14 cellular contexts compared by ENCODE assay signal in the genomic region with DNA sequence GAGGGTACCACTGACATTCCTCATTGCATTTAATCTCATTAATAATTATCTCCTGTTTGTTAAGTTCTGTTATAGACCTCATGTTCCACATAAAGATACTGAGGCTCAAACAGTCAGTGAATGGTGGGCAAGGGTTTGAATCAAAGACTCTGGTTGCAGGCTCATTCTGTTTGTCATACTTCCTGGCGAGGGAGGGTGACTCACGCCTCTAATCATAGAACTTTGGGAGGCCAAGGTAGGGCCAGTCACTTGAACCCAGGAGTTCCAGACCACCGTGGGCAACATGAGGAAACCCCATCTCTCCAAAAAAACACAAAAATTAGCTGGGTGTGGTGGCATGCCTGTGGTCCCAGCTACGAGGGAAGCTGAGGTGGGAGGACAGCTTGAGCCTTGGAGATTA.
"Had no signal": no experiment of that assay in that cellular context is flagged by ENCODE, and none has a peak within 500 bp of the region (broad histone marks: within the 10 kb centered on the region; RNA-seq: fewer than 3 reads in every experiment).

No MANE protein-coding gene starts in this region.

- H3K9me3 ChIP-seq: pancreas, thyroid gland, uterus had no signal

- DNase-seq: activated CD4-positive, alpha-beta T cell treated with anti-CD3 and anti-CD28 coated beads, Interleukin-2, amount 10 ng/mL, durations not matched to agents 7 days and 5 days; activated gamma-delta T cell; activated T-cell treated with anti-CD3 and anti-CD28 coated beads, Interleukin-2, amount 50 U/mL, for 24 hours; effector memory CD8-positive, alpha-beta T cell; kidney; pancreas; stimulated activated CD4-positive, alpha-beta T cell treated with anti-CD3 and anti-CD28 coated beads, Interleukin-4, amount 100 ng/mL, for 1 hour; T-helper 9 cell; thyroid gland; uterus had no signal

- H3K4me1 ChIP-seq: pancreas, thyroid gland, uterus had no signal

- FAIRE-seq: kidney, pancreas had no signal

- H3K4me1 Mint-ChIP-seq: activated CD4-positive, alpha-beta T cell treated with anti-CD3 and anti-CD28 coated beads, Interleukin-2, amount 10 ng/mL, durations not matched to agents 7 days and 5 days; central memory CD8-positive, alpha-beta T cell had no signal

- H2AFZ ChIP-seq: hepatocyte had no signal

- H3K4me2 ChIP-seq: hepatocyte had no signal

- H3K4me3 Mint-ChIP-seq: activated CD4-positive, alpha-beta T cell treated with anti-CD3 and anti-CD28 coated beads, Interleukin-2, amount 10 ng/mL, durations not matched to agents 7 days and 5 days; activated T-cell treated with anti-CD3 and anti-CD28 coated beads, Interleukin-2, amount 50 U/mL, for 24 hours; central memory CD8-positive, alpha-beta T cell; dendritic cell treated with granulocyte-macrophage colony-stimulating factor and Interleukin-4, amounts not matched to agents 40 ng/mL and 50 ng/mL, for 4 days; effector memory CD8-positive, alpha-beta T cell; neural crest cell had no signal

- H3K27ac ChIP-seq: hepatocyte, pancreas, thyroid gland, uterus had no signal

- H3K79me2 ChIP-seq: hepatocyte had no signal

- ATAC-seq: effector memory CD8-positive, alpha-beta T cell; pancreas had no signal

- H3K4me3 ChIP-seq: hepatocyte, pancreas, thyroid gland, uterus had no signal

- H3K27me3 Mint-ChIP-seq: central memory CD8-positive, alpha-beta T cell; dendritic cell treated with granulocyte-macrophage colony-stimulating factor and Interleukin-4, amounts not matched to agents 40 ng/mL and 50 ng/mL, for 4 days had no signal

- H3K27ac Mint-ChIP-seq: activated CD4-positive, alpha-beta T cell treated with anti-CD3 and anti-CD28 coated beads, Interleukin-2, amount 10 ng/mL, durations not matched to agents 7 days and 5 days; activated T-cell treated with anti-CD3 and anti-CD28 coated beads, Interleukin-2, amount 50 U/mL, for 24 hours; dendritic cell treated with granulocyte-macrophage colony-stimulating factor and Interleukin-4, amounts not matched to agents 40 ng/mL and 50 ng/mL, for 4 days; effector memory CD8-positive, alpha-beta T cell had no signal

- H3K36me3 ChIP-seq: pancreas, thyroid gland, uterus had no signal

- H3K27me3 ChIP-seq: hepatocyte, pancreas, thyroid gland, uterus had no signal

- H3K9me3 Mint-ChIP-seq: activated CD4-positive, alpha-beta T cell treated with anti-CD3 and anti-CD28 coated beads, Interleukin-2, amount 10 ng/mL, durations not matched to agents 7 days and 5 days; activated T-cell treated with anti-CD3 and anti-CD28 coated beads, Interleukin-2, amount 50 U/mL, for 24 hours; central memory CD8-positive, alpha-beta T cell; dendritic cell treated with granulocyte-macrophage colony-stimulating factor and Interleukin-4, amounts not matched to agents 40 ng/mL and 50 ng/mL, for 4 days; effector memory CD8-positive, alpha-beta T cell had no signal
